ENCODE assay signal across 25 cellular contexts in the genomic region with DNA sequence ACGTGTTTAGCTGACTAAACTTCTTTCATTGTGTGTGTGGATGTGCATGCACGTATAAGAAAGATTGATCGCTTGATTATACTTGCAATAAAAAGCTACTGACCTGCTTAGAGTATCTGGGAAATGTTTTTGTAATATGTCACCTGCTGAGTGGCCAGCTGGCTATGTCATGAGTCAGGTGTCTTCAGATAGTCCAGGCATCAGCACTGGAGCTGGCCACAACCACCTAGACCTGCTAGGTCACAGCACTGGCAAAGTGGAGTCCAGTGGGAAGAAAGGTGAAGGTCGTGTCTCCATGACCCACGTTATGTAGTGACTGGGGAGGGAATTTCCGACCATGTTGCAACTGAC.
A peak's percentile ranks its signal among the peaks of the same experiment; 100 is the strongest.
DNase-seq lines count a peak whose midpoint lies in the region; ATAC-seq, FAIRE-seq and TF ChIP-seq lines count a peak whose summit lies in the region.
"Had no signal": no experiment of that assay in that cellular context is flagged by ENCODE, and none has a peak within 500 bp of the region (broad histone marks: within the 10 kb centered on the region; RNA-seq: fewer than 3 reads in every experiment).

No MANE protein-coding gene starts in this region.

- H3K36me3 ChIP-seq in PC-3 (ENCODE audit: low read depth, low read length) (no peaks in the 10 kb centered on the region), sigmoid colon (no peaks in the 10 kb centered on the region), BE2C (no peaks in the 10 kb centered on the region)
- H3K36me3 ChIP-seq: tibial artery had no signal

- H3K27me3 ChIP-seq in PC-3 (ENCODE audit: low read length) = no peaks in the 10 kb centered on the region
- no peaks in the 10 kb centered on the region for H3K27me3 ChIP-seq in sigmoid colon
- H3K27me3 ChIP-seq in BE2C = no peaks in the 10 kb centered on the region
- H3K27me3 ChIP-seq: tibial artery had no signal

- H3K9ac ChIP-seq in PC-3 (ENCODE audit: low read length) = no peak overlapping the region

- peak in 3 of 4 donors; percentile 53 to 90 (median 81) for TF ChIP-seq EP300 in sigmoid colon (IDR thresholded peaks at IDR 0.05)

- peaks cover 15% of the 10 kb centered on the region for H3K4me1 ChIP-seq in PC-3 (ENCODE audit: insufficient read depth, low read length)
- H3K4me1 ChIP-seq in sigmoid colon = peaks cover 0 to 46% (median 27%) of the 10 kb centered on the region in 4 donors
- no peaks in the 10 kb centered on the region for H3K4me1 ChIP-seq in BE2C

- peak; percentile 27 for DNase-seq in HFFc6
- DNase-seq in PC-3 = peak; percentile 45
- peak; percentile 67 for DNase-seq in sigmoid colon
- no peak for DNase-seq in activated CD4-positive, alpha-beta memory T cell treated with anti-CD3 and anti-CD28 coated beads, Interleukin-2, amount 10 ng/mL, durations not matched to agents 7 days and 5 days
- DNase-seq in BE2C = no peak
- DNase-seq: activated CD4-positive, alpha-beta T cell treated with anti-CD3 and anti-CD28 coated beads for 4 hours; activated CD8-positive, alpha-beta memory T cell treated with anti-CD3 and anti-CD28 coated beads, Interleukin-2, amount 10 ng/mL, durations not matched to agents 7 days and 5 days; CD8-positive, alpha-beta memory T cell; DMS53; HCEC 1CT; kidney glomerular epithelial cell; NCI-H1436 treated with DMSO at 0.1 percent for 48 hours; NCI-H2171; NCI-H526; SHP77 treated with DMSO at 0.1 percent for 48 hours; stimulated activated CD4-positive, alpha-beta T cell treated with anti-CD3 and anti-CD28 coated beads, Interleukin-4, amount 100 ng/mL, for 1 hour; stimulated activated naive CD8-positive, alpha-beta T cell treated with anti-CD3 and anti-CD28 coated beads, Interleukin-15, Interleukin-2, amounts not matched to agents 100 U/mL and 50 U/mL, for 24 hours; tibial artery had no signal

- H3K27ac ChIP-seq in PC-3 (ENCODE audit: low read length) = peak overlapping the region; percentile 39; the same call in 1 of the 2 replicates
- H3K27ac ChIP-seq in sigmoid colon = peak overlapping the region in 3 of 4 donors; percentile 70 to 72 (median 70)

- peak; percentile 58 for FAIRE-seq in islet of Langerhans (lab: Jason Lieb, UNC)
- FAIRE-seq: frontal cortex, TTC549 had no signal

- no peaks in the 10 kb centered on the region; the same call in 1 of the 2 replicates for H3K36me3 Mint-ChIP-seq in HFFc6 (ENCODE audit: low read depth)
- H3K36me3 Mint-ChIP-seq in activated CD4-positive, alpha-beta memory T cell treated with anti-CD3 and anti-CD28 coated beads, Interleukin-2, amount 10 ng/mL, durations not matched to agents 7 days and 5 days (ENCODE audit: low read depth) = no peaks in the 10 kb centered on the region
- H3K36me3 Mint-ChIP-seq: activated CD8-positive, alpha-beta memory T cell treated with anti-CD3 and anti-CD28 coated beads, Interleukin-2, amount 10 ng/mL, durations not matched to agents 7 days and 5 days; CD8-positive, alpha-beta memory T cell had no signal

- no peaks in the 10 kb centered on the region for H3K79me2 ChIP-seq in PC-3 (ENCODE audit: low read length)

- no TSS peak for BruUV-seq in PC-3 (replicated peaks; lab: Mats Ljungman, UMichigan)

- H3K9me3 Mint-ChIP-seq in HFFc6 = no peaks in the 10 kb centered on the region
- no peaks in the 10 kb centered on the region for H3K9me3 Mint-ChIP-seq in activated CD4-positive, alpha-beta memory T cell treated with anti-CD3 and anti-CD28 coated beads, Interleukin-2, amount 10 ng/mL, durations not matched to agents 7 days and 5 days
- H3K9me3 Mint-ChIP-seq: activated T-helper 17 cell treated with anti-CD3 and anti-CD28 coated beads, Interleukin-2, amount 50 U/mL, for 72 hours; CD8-positive, alpha-beta memory T cell; mesothelial cell of epicardium; nephron had no signal

- H3K27ac Mint-ChIP-seq in HFFc6 = no peak overlapping the region
- H3K27ac Mint-ChIP-seq in activated CD4-positive, alpha-beta memory T cell treated with anti-CD3 and anti-CD28 coated beads, Interleukin-2, amount 10 ng/mL, durations not matched to agents 7 days and 5 days = no peak overlapping the region
- H3K27ac Mint-ChIP-seq: activated CD8-positive, alpha-beta memory T cell treated with anti-CD3 and anti-CD28 coated beads, Interleukin-2, amount 10 ng/mL, durations not matched to agents 7 days and 5 days; activated T-helper 17 cell treated with anti-CD3 and anti-CD28 coated beads, Interleukin-2, amount 50 U/mL, for 72 hours; CD8-positive, alpha-beta memory T cell; mesothelial cell of epicardium; nephron had no signal

- no peak for TF ChIP-seq CTCF in HFFc6 (IDR thresholded peaks at IDR 0.05)
- TF ChIP-seq CTCF in PC-3 (conservative IDR thresholded peaks at IDR 0.05; ENCODE audit: low read depth, low read length) = no peak
- TF ChIP-seq CTCF in sigmoid colon (IDR thresholded peaks at IDR 0.05) = no peak
- no peak for TF ChIP-seq CTCF in BE2C (IDR thresholded peaks at IDR 0.05; ENCODE audit: low read depth, low read length)

- no peak overlapping the region for H2AFZ ChIP-seq in PC-3 (ENCODE audit: low read length)

- H3K27me3 Mint-ChIP-seq in HFFc6 (ENCODE audit: insufficient read depth) = peaks cover 4% of the 10 kb centered on the region; the same call in 1 of the 2 replicates
- H3K27me3 Mint-ChIP-seq in activated CD4-positive, alpha-beta memory T cell treated with anti-CD3 and anti-CD28 coated beads, Interleukin-2, amount 10 ng/mL, durations not matched to agents 7 days and 5 days = peaks cover 20% of the 10 kb centered on the region

- POLR2A ChIA-PET in PC-3 (lab: Charles Lee; ENCODE audit: unreplicated experiment) = no interaction called here
- POLR2A ChIA-PET in activated CD4-positive, alpha-beta memory T cell treated with anti-CD3 and anti-CD28 coated beads, Interleukin-2, amount 10 ng/mL, durations not matched to agents 7 days and 5 days (lab: Charles Lee) = no interaction called here

- no peak overlapping the region for H3K4me3 ChIP-seq in PC-3 (ENCODE audit: low read length)
- no peak overlapping the region for H3K4me3 ChIP-seq in sigmoid colon
- H3K4me3 ChIP-seq in BE2C (ENCODE audit: low read depth, low read length) = no peak overlapping the region
- H3K4me3 ChIP-seq: tibial artery had no signal

- H3K9me2 ChIP-seq in PC-3 (replicated peaks; ENCODE audit: low read length) = no peaks in the 10 kb centered on the region

- H3K9me3 ChIP-seq in PC-3 (ENCODE audit: low read length) (no peaks in the 10 kb centered on the region), sigmoid colon (no peaks in the 10 kb centered on the region), BE2C (no peaks in the 10 kb centered on the region)
- H3K9me3 ChIP-seq: tibial artery had no signal

- H3K4me2 ChIP-seq in PC-3 (ENCODE audit: low read length) = no peak overlapping the region

- TF ChIP-seq POLR2A in sigmoid colon (IDR thresholded peaks at IDR 0.05) = no peak

- ATAC-seq in PC-3 (peak; percentile 70), GM21367 (IDR thresholded peaks at IDR 0.05; ENCODE audit: unreplicated experiment) (no peak)
- ATAC-seq: activated CD8-positive, alpha-beta memory T cell treated with anti-CD3 and anti-CD28 coated beads, Interleukin-2, amount 10 ng/mL, durations not matched to agents 7 days and 5 days; activated T-helper 17 cell treated with anti-CD3 and anti-CD28 coated beads, Interleukin-2, amount 50 U/mL, for 72 hours; stimulated activated naive CD8-positive, alpha-beta T cell treated with anti-CD3 and anti-CD28 coated beads, Interleukin-15, Interleukin-2, amounts not matched to agents 100 U/mL and 50 U/mL, for 24 hours had no signal

- intact Hi-C loops in PC-3 (cut with micrococcal nuclease) = loop anchor here (10.0 kb wide), 1 partner anchor 489 kb away; no protein-coding TSS in a partner anchor
- intact Hi-C loops in sigmoid colon (cut with DNase I) = no loop called here

- H3K4me3 Mint-ChIP-seq in HFFc6 = no peak overlapping the region
- H3K4me3 Mint-ChIP-seq in activated CD4-positive, alpha-beta memory T cell treated with anti-CD3 and anti-CD28 coated beads, Interleukin-2, amount 10 ng/mL, durations not matched to agents 7 days and 5 days = no peak overlapping the region
- H3K4me3 Mint-ChIP-seq: activated CD8-positive, alpha-beta memory T cell treated with anti-CD3 and anti-CD28 coated beads, Interleukin-2, amount 10 ng/mL, durations not matched to agents 7 days and 5 days; activated T-helper 17 cell treated with anti-CD3 and anti-CD28 coated beads, Interleukin-2, amount 50 U/mL, for 72 hours; CD8-positive, alpha-beta memory T cell; mesothelial cell of epicardium; nephron had no signal

- peaks cover 54% of the 10 kb centered on the region for H3K4me1 Mint-ChIP-seq in HFFc6 (ENCODE audit: low read depth)
- no peaks in the 10 kb centered on the region for H3K4me1 Mint-ChIP-seq in activated CD4-positive, alpha-beta memory T cell treated with anti-CD3 and anti-CD28 coated beads, Interleukin-2, amount 10 ng/mL, durations not matched to agents 7 days and 5 days
- H3K4me1 Mint-ChIP-seq: activated CD8-positive, alpha-beta memory T cell treated with anti-CD3 and anti-CD28 coated beads, Interleukin-2, amount 10 ng/mL, durations not matched to agents 7 days and 5 days; activated T-helper 17 cell treated with anti-CD3 and anti-CD28 coated beads, Interleukin-2, amount 50 U/mL, for 72 hours; CD8-positive, alpha-beta memory T cell had no signal

- no peaks in the 10 kb centered on the region for H3F3A ChIP-seq in PC-3 (ENCODE audit: low read length, unreplicated experiment)

- no peaks in the 10 kb centered on the region for H4K20me1 ChIP-seq in PC-3 (ENCODE audit: low read length)

- WGBS in sigmoid colon, 2 donors = 70 to 79% methylated on average over 6 of the region's 6 CpGs

- CTCF ChIA-PET in PC-3 (lab: Charles Lee) = no interaction called here
- CTCF ChIA-PET in activated CD4-positive, alpha-beta memory T cell treated with anti-CD3 and anti-CD28 coated beads, Interleukin-2, amount 10 ng/mL, durations not matched to agents 7 days and 5 days (lab: Charles Lee) = no interaction called here

Comparison
In these comparisons a context has a peak if more than half of its experiments do, and no peak if none do; other contexts are left out.
1. DNase-seq: peak in HFFc6 (single experiment), PC-3 (single experiment) and sigmoid colon (single experiment); none in activated CD4-positive, alpha-beta memory T cell treated with anti-CD3 and anti-CD28 coated beads, Interleukin-2, amount 10 ng/mL, durations not matched to agents 7 days and 5 days (single experiment) and BE2C (single experiment).